21 cellular contexts compared by ENCODE assay signal in the genomic region with DNA sequence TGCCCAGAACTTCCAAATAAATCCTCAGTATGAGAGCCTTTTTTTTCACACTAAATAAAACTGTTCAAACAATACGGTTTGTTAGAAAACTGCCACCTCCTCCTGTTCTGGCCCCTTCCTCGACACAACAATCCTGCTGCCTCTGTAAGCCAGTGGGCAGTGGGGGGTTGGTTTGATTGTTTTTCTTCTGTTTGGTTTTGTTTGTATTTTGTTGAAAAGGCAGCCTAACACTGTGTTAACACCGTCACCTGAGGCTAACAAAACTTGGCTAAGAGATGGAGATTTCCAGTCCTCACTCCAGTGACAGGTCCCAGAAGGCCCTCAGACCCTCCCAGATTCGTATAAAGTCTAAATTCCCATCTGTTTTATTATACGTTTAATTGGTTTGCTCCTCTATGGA.
DNase-seq lines count a peak whose midpoint lies in the region; TF ChIP-seq lines count a peak whose summit lies in the region.
"Had no signal": no experiment of that assay in that cellular context is flagged by ENCODE, and none has a peak within 500 bp of the region (broad histone marks: within the 10 kb centered on the region; RNA-seq: fewer than 3 reads in every experiment).

No MANE protein-coding gene starts in this region.

- POLR2A ChIA-PET in HEK293T (lab: Yijun Ruan, JAX): no interaction called here

- no peaks in the 10 kb centered on the region for H3K36me3 ChIP-seq in testis (ENCODE audit: low read depth, missing control alignments)

- DNase-seq in NCI-H345 treated with DMSO at 0.1 percent for 48 hours (lab: John Stamatoyannopoulos, UW; ENCODE audit: unreplicated experiment): peak; percentile 6
- no peak for DNase-seq in NCI-H345 (lab: John Stamatoyannopoulos, UW)
- DNase-seq in HEK293T (ENCODE audit: extremely low spot score): no peak
- DNase-seq in iPS-NIHi11 (ENCODE audit: low spot score): peak; percentile 38
- no peak for DNase-seq in testis
- DNase-seq in HT-29 (ENCODE audit: low spot score): no peak
- no peak for DNase-seq in Ammon's horn (ENCODE audit: low spot score)
- DNase-seq: DMS53; GF-D8; KBM-7; MM.1S; NCI-H1092; NCI-H1436; NCI-H187 treated with DMSO at 0.1 percent for 48 hours; NCI-H524 treated with DMSO at 0.1 percent for 48 hours; NK-92 treated with Interleukin-12 subunit alpha and Interleukin-12 subunit beta, amount 100 ng/mL, for 24 hours; SHP77 treated with DMSO at 0.1 percent for 48 hours; SW 1271; T-helper 17 cell had no signal

- TF ChIP-seq POLR2A in testis (IDR thresholded peaks at IDR 0.05): no peak

- no peak overlapping the region for H3K27ac ChIP-seq in testis
- H3K27ac ChIP-seq: RWPE1, SK-N-MC had no signal

- H3K4me3 ChIP-seq in testis: no peak overlapping the region
- H3K4me3 ChIP-seq: SK-N-MC had no signal

- 85 to 91% methylated on average over 5 of the region's 5 CpGs for WGBS in testis, 2 donors

- intact Hi-C loops in testis (cut with DNase I; ENCODE audit: low total_unique reads): no loop called here

- H3K9me3 ChIP-seq in testis: no peaks in the 10 kb centered on the region

- H3K27me3 ChIP-seq in testis: no peaks in the 10 kb centered on the region

- no peak for TF ChIP-seq CTCF in testis (IDR thresholded peaks at IDR 0.05)

- H3K4me1 ChIP-seq in testis: no peaks in the 10 kb centered on the region

- CTCF ChIA-PET in HEK293T (lab: Yijun Ruan, JAX): no interaction called here

TF ChIP-seq in HEK293T, 16 proteins besides CTCF, POLR2A, EP300 and RAD21:
- no peak for TF ChIP-seq HDGF (IDR thresholded peaks at IDR 0.05; ENCODE audit: borderline replicate concordance)
- TF ChIP-seq PKNOX1 (IDR thresholded peaks at IDR 0.05): 0 out of 2 replicates have a peak, but pooled peaks have one; percentile 4

Comparison
In these comparisons a context has a peak if more than half of its experiments do, and no peak if none do; other contexts are left out.
1. DNase-seq: peak in NCI-H345 treated with DMSO at 0.1 percent for 48 hours (single experiment) and iPS-NIHi11 (single experiment); none in NCI-H345 (single experiment), HEK293T (single experiment), testis (single experiment), HT-29 (single experiment) and Ammon's horn (single experiment).